Comparison of ENCODE assay signal across 8 cellular contexts in the genomic region with DNA sequence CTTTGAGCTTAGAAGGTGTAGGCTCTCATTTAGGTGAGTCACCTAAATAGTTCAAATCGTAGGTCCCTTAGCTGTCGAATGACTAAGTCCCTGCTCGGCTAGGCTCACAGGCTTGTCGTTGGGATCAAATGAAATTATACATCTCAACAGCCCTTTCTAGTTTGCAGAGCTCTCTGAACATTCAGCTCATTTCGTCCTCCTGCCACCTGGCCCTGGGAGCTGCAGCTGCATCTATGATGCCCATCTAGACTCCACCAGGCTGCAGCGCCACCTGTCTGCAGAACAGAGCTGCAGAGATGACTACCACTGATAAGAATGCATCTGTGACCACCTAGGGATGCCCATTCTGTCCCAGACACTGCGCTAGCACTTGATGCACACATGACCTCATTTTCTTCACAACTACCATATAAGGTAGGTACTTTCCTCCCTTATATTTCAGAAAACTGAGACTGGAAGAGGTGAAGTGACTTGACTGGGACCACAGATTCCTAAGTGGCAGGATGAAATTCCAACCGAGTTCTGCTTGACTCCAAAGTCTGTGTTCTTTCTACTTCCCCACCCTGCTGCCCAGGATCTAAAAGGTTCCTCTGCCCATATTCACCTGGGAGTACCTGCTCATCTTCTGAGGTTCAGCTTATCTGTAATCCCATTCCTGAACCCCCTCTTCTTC.
DNase-seq lines count a peak whose midpoint lies in the region; TF ChIP-seq lines count a peak whose summit lies in the region.

No MANE protein-coding gene starts in this region.

- no peaks in the 10 kb centered on the region for H3K27me3 ChIP-seq in HL-60 (ENCODE audit: insufficient read depth, poor library complexity, severe bottlenecking)
- no peaks in the 10 kb centered on the region for H3K27me3 ChIP-seq in CD8-positive, alpha-beta memory T cell (ENCODE audit: insufficient read depth, low read length, poor library complexity, severe bottlenecking)

- peak; percentile 75 for TF ChIP-seq CTCF in HL-60 (IDR thresholded peaks at IDR 0.05; ENCODE audit: insufficient read depth, low read length)

- POLR2A ChIA-PET in CD8-positive, alpha-beta memory T cell (lab: Charles Lee), result no interaction called here

- peak; percentile 65 for DNase-seq in activated effector memory CD4-positive, alpha-beta T cell treated with anti-CD3 and anti-CD28 coated beads, Interleukin-2, amount 50 U/mL, for 16 hours
- DNase-seq in activated effector memory CD4-positive, alpha-beta T cell treated with Interleukin-2 at 50 U/mL for 16 hours, result no peak
- DNase-seq in HL-60 (ENCODE audit: low read depth in 1 of 2, low spot score in 1 of 2), result peak; percentile 4 to 37
- peak; percentile 93 for DNase-seq in NCI-H510A treated with DMSO at 0.1 percent for 48 hours (lab: John Stamatoyannopoulos, UW)
- peak; percentile 59 for DNase-seq in activated naive CD4-positive, alpha-beta T cell treated with anti-CD3 and anti-CD28 coated beads, Interleukin-2, amount 10 ng/mL, durations not matched to agents 7 days and 5 days
- peak in 30 of 51 donors; percentile 3 to 57 (median 24) for DNase-seq in hypothalamus (lab: John Stamatoyannopoulos, UW)
- peak in 3 of 4 experiments; percentile 2 to 35 (median 22) for DNase-seq in stimulated activated CD4-positive, alpha-beta T cell treated with anti-CD3 and anti-CD28 coated beads, Interleukin-1b, Interleukin-23, amount 100 ng/mL, for 24 hours (ENCODE audit: low read depth in 4 of 4, low spot score in 1 of 4)
- DNase-seq in CD8-positive, alpha-beta memory T cell, result no peak

- no peaks in the 10 kb centered on the region for H3K4me1 Mint-ChIP-seq in activated naive CD4-positive, alpha-beta T cell treated with anti-CD3 and anti-CD28 coated beads, Interleukin-2, amount 10 ng/mL, durations not matched to agents 7 days and 5 days
- H3K4me1 Mint-ChIP-seq in CD8-positive, alpha-beta memory T cell, result no peaks in the 10 kb centered on the region

- H3K27ac Mint-ChIP-seq in activated naive CD4-positive, alpha-beta T cell treated with anti-CD3 and anti-CD28 coated beads, Interleukin-2, amount 10 ng/mL, durations not matched to agents 7 days and 5 days, result no peak overlapping the region
- no peak overlapping the region for H3K27ac Mint-ChIP-seq in CD8-positive, alpha-beta memory T cell

- no peak overlapping the region for H3K27ac ChIP-seq in HL-60 (replicated peaks)
- H3K27ac ChIP-seq in CD8-positive, alpha-beta memory T cell (ENCODE audit: low read depth, low read length), result no peak overlapping the region

- no peaks in the 10 kb centered on the region for H3K9me3 ChIP-seq in CD8-positive, alpha-beta memory T cell (ENCODE audit: low read length)

- H3K9me3 Mint-ChIP-seq in activated naive CD4-positive, alpha-beta T cell treated with anti-CD3 and anti-CD28 coated beads, Interleukin-2, amount 10 ng/mL, durations not matched to agents 7 days and 5 days, result no peaks in the 10 kb centered on the region
- peaks cover 0 to 2% (median 0%) of the 10 kb centered on the region in 5 donors for H3K9me3 Mint-ChIP-seq in CD8-positive, alpha-beta memory T cell

- peaks cover 6% of the 10 kb centered on the region for H3K27me3 Mint-ChIP-seq in activated naive CD4-positive, alpha-beta T cell treated with anti-CD3 and anti-CD28 coated beads, Interleukin-2, amount 10 ng/mL, durations not matched to agents 7 days and 5 days
- H3K27me3 Mint-ChIP-seq in CD8-positive, alpha-beta memory T cell, result peaks cover 0 to 3% of the 10 kb centered on the region in 2 donors

- CTCF ChIA-PET in activated naive CD4-positive, alpha-beta T cell treated with anti-CD3 and anti-CD28 coated beads, Interleukin-2, amount 10 ng/mL, durations not matched to agents 7 days and 5 days (lab: Charles Lee), result interaction anchor here (0.8 to 8.7 kb wide), 8 partner anchors 9 to 76 kb away, joined by 3 to 160 read pairs (median 4); no protein-coding TSS in a partner anchor
- CTCF ChIA-PET in CD8-positive, alpha-beta memory T cell (lab: Charles Lee), result interaction anchor here (1.5 kb wide), 1 partner anchor 70 kb away, joined by 6 read pairs; no protein-coding TSS in a partner anchor

- no peaks in the 10 kb centered on the region for H3K4me1 ChIP-seq in CD8-positive, alpha-beta memory T cell (ENCODE audit: insufficient read depth, low read length)

- no peak overlapping the region for H3K4me3 Mint-ChIP-seq in activated naive CD4-positive, alpha-beta T cell treated with anti-CD3 and anti-CD28 coated beads, Interleukin-2, amount 10 ng/mL, durations not matched to agents 7 days and 5 days
- no peak overlapping the region for H3K4me3 Mint-ChIP-seq in CD8-positive, alpha-beta memory T cell

- no peaks in the 10 kb centered on the region for H3K36me3 Mint-ChIP-seq in activated naive CD4-positive, alpha-beta T cell treated with anti-CD3 and anti-CD28 coated beads, Interleukin-2, amount 10 ng/mL, durations not matched to agents 7 days and 5 days
- H3K36me3 Mint-ChIP-seq in CD8-positive, alpha-beta memory T cell, result no peaks in the 10 kb centered on the region

- H3K4me3 ChIP-seq in HL-60 (replicated peaks; ENCODE audit: insufficient read depth, low read length), result no peak overlapping the region
- no peak overlapping the region for H3K4me3 ChIP-seq in CD8-positive, alpha-beta memory T cell (ENCODE audit: low read length)

- H3K36me3 ChIP-seq in CD8-positive, alpha-beta memory T cell (ENCODE audit: insufficient read depth, low read length), result no peaks in the 10 kb centered on the region

Comparison
In these comparisons a context has a peak if more than half of its experiments do, and no peak if none do; other contexts are left out.
1. DNase-seq: peak in activated effector memory CD4-positive, alpha-beta T cell treated with anti-CD3 and anti-CD28 coated beads, Interleukin-2, amount 50 U/mL, for 16 hours (single experiment), HL-60 (2 of 2), NCI-H510A treated with DMSO at 0.1 percent for 48 hours (single experiment), activated naive CD4-positive, alpha-beta T cell treated with anti-CD3 and anti-CD28 coated beads, Interleukin-2, amount 10 ng/mL, durations not matched to agents 7 days and 5 days (single experiment), hypothalamus (30 of 51) and stimulated activated CD4-positive, alpha-beta T cell treated with anti-CD3 and anti-CD28 coated beads, Interleukin-1b, Interleukin-23, amount 100 ng/mL, for 24 hours (3 of 4); none in activated effector memory CD4-positive, alpha-beta T cell treated with Interleukin-2 at 50 U/mL for 16 hours (single experiment) and CD8-positive, alpha-beta memory T cell (0 of 5).